ENCODE assay signal across 20 cellular contexts in the genomic region with DNA sequence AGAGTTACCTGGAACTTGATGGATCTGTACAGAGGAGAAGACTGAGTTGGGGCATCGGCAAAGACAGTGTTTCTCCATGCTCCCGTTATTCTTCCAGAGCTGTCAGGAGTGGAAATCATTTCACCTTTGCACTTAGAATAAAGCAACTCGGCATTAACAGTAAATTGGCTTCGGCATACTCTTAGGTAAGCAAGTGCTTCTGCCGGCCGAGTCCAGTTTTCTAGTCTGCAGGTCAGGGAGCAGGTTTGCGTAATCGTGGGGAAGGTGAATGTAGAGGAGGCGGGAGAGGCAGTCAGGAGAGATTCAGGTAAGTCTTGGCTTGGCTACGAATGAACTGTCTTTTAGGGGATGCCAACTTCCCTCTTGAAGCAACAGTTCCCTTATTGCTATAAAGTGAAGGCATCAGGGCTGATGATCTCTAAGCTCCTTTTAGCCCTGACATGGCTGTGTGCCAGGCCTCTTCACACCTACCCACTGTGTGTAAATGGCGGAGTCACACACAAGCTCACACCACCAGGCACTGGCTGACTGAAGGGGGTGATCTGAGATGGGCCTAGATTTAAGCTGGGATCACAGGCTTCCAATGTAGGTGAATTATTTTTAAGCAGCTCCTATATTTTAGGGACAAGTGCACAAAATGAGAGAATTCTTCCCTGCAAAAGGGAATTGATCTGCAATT.
"Had no signal": no experiment of that assay in that cellular context is flagged by ENCODE, and none has a peak within 500 bp of the region (broad histone marks: within the 10 kb centered on the region; RNA-seq: fewer than 3 reads in every experiment).

No MANE protein-coding gene starts in this region.

- H3K27ac ChIP-seq: neural progenitor cell, suprapubic skin, upper lobe of left lung, WERI-Rb-1 had no signal

- H3K4me2 ChIP-seq: neural progenitor cell had no signal

- H3K27ac Mint-ChIP-seq: activated CD4-positive, alpha-beta memory T cell treated with anti-CD3 and anti-CD28 coated beads for 36 hours; activated naive CD8-positive, alpha-beta T cell treated with anti-CD3 and anti-CD28 coated beads for 36 hours; neural progenitor cell; progenitor cell of endocrine pancreas; stimulated activated naive CD8-positive, alpha-beta T cell treated with anti-CD3 and anti-CD28 coated beads, Interleukin-15, amount 100 ng/mL, for 72 hours had no signal

- H3K4me3 ChIP-seq: lung, neural progenitor cell, suprapubic skin, upper lobe of left lung had no signal

- DNase-seq: activated CD4-positive, alpha-beta memory T cell treated with anti-CD3 and anti-CD28 coated beads for 36 hours; activated CD4-positive, alpha-beta T cell treated with anti-CD3 and anti-CD28 coated beads for 1 hour; activated naive CD8-positive, alpha-beta T cell treated with anti-CD3 and anti-CD28 coated beads for 36 hours; activated T-cell treated with anti-CD3 and anti-CD28 coated beads for 4 hours; amniotic stem cell; dermis blood vessel endothelial cell; effector memory CD4-positive, alpha-beta T cell; left colon; midbrain; stimulated activated CD4-positive, alpha-beta T cell treated with anti-CD3 and anti-CD28 coated beads, Interleukin-15, amount 100 ng/mL, for 24 hours; stimulated activated CD4-positive, alpha-beta T cell treated with anti-CD3 and anti-CD28 coated beads, Interleukin-2, amount 100 ng/mL, for 48 hours; stimulated activated naive CD8-positive, alpha-beta T cell treated with anti-CD3 and anti-CD28 coated beads, Interleukin-15, amount 100 ng/mL, for 72 hours; T-helper 2 cell; WERI-Rb-1 had no signal

- FAIRE-seq: islet of Langerhans had no signal

- H3K4me3 Mint-ChIP-seq: activated CD4-positive, alpha-beta memory T cell treated with anti-CD3 and anti-CD28 coated beads for 36 hours; activated naive CD8-positive, alpha-beta T cell treated with anti-CD3 and anti-CD28 coated beads for 36 hours; neural progenitor cell; stimulated activated naive CD8-positive, alpha-beta T cell treated with anti-CD3 and anti-CD28 coated beads, Interleukin-15, amount 100 ng/mL, for 72 hours had no signal

- H2AFZ ChIP-seq: neural progenitor cell had no signal

- H3K27me3 Mint-ChIP-seq: activated CD4-positive, alpha-beta memory T cell treated with anti-CD3 and anti-CD28 coated beads for 36 hours had no signal

- H3K36me3 ChIP-seq: neural progenitor cell, suprapubic skin, upper lobe of left lung, WERI-Rb-1 had no signal

- H3K27me3 ChIP-seq: neural progenitor cell, suprapubic skin, upper lobe of left lung had no signal

- H3K4me1 ChIP-seq: neural progenitor cell, suprapubic skin had no signal

- H3K36me3 Mint-ChIP-seq: activated CD4-positive, alpha-beta memory T cell treated with anti-CD3 and anti-CD28 coated beads for 36 hours; activated naive CD8-positive, alpha-beta T cell treated with anti-CD3 and anti-CD28 coated beads for 36 hours; neural progenitor cell had no signal

- H3K9me3 ChIP-seq: suprapubic skin, upper lobe of left lung had no signal

- H3K9me3 Mint-ChIP-seq: activated naive CD8-positive, alpha-beta T cell treated with anti-CD3 and anti-CD28 coated beads for 36 hours; neural progenitor cell; stimulated activated naive CD8-positive, alpha-beta T cell treated with anti-CD3 and anti-CD28 coated beads, Interleukin-15, amount 100 ng/mL, for 72 hours had no signal

- H3K9ac ChIP-seq: neural progenitor cell had no signal

- ATAC-seq: left colon; stimulated activated naive CD8-positive, alpha-beta T cell treated with anti-CD3 and anti-CD28 coated beads, Interleukin-15, amount 100 ng/mL, for 72 hours had no signal
